Comparison of ENCODE assay signal across 16 cellular contexts in genomic region chr2:118536306-118536705, GRCh38.
DNase-seq lines count a peak whose midpoint lies in the region; ATAC-seq and TF ChIP-seq lines count a peak whose summit lies in the region.
"Had no signal": no experiment of that assay in that cellular context is flagged by ENCODE, and none has a peak within 500 bp of the region (broad histone marks: within the 10 kb centered on the region; RNA-seq: fewer than 3 reads in every experiment).

No MANE protein-coding gene starts in this region.

- 86% methylated on average over 4 of the region's 4 CpGs for WGBS in esophagus muscularis mucosa

- H3K4me1 Mint-ChIP-seq in stimulated activated effector memory CD8-positive, alpha-beta T cell treated with anti-CD3 and anti-CD28 coated beads, Interleukin-12 subunit alpha, Interleukin-12 subunit beta, amount 100 ng/mL, for 72 hours: no peaks in the 10 kb centered on the region

- no peaks in the 10 kb centered on the region for H3K27me3 ChIP-seq in BLaER1 treated with 17β-estradiol and CSF1 and Interleukin-3, amounts not matched to agents 10 nM and 100 nM
- H3K27me3 ChIP-seq in esophagus muscularis mucosa: peaks cover 0 to 6% (median 0%) of the 10 kb centered on the region in 4 donors
- H3K27me3 ChIP-seq: BE2C, BLaER1 had no signal

- no peak overlapping the region for H3K27ac ChIP-seq in BLaER1 treated with 17β-estradiol and CSF1 and Interleukin-3, amounts not matched to agents 10 nM and 100 nM
- no peak overlapping the region for H3K27ac ChIP-seq in esophagus muscularis mucosa (replicated peaks in 1 of 4)
- H3K27ac ChIP-seq: BLaER1, C4-2B had no signal

- H4K20me1 ChIP-seq in BLaER1 treated with 17β-estradiol and CSF1 and Interleukin-3, amounts not matched to agents 10 nM and 100 nM: no peaks in the 10 kb centered on the region
- H4K20me1 ChIP-seq: BLaER1 had no signal

- TF ChIP-seq CTCF in esophagus muscularis mucosa (IDR thresholded peaks at IDR 0.05): no peak

- no peak overlapping the region for H3K9ac ChIP-seq in BLaER1 treated with 17β-estradiol and CSF1 and Interleukin-3, amounts not matched to agents 10 nM and 100 nM
- H3K9ac ChIP-seq: BLaER1 had no signal

- H3K9me3 Mint-ChIP-seq in stimulated activated effector memory CD8-positive, alpha-beta T cell treated with anti-CD3 and anti-CD28 coated beads, Interleukin-12 subunit alpha, Interleukin-12 subunit beta, amount 100 ng/mL, for 72 hours: no peaks in the 10 kb centered on the region
- H3K9me3 Mint-ChIP-seq: CD4-positive, alpha-beta T cell; CD8-positive, alpha-beta T cell had no signal

- H3K36me3 ChIP-seq in BLaER1 treated with 17β-estradiol and CSF1 and Interleukin-3, amounts not matched to agents 10 nM and 100 nM: no peaks in the 10 kb centered on the region
- H3K36me3 ChIP-seq in esophagus muscularis mucosa: no peaks in the 10 kb centered on the region
- H3K36me3 ChIP-seq: BE2C, BLaER1 had no signal

- no peaks in the 10 kb centered on the region for H3K9me3 ChIP-seq in BLaER1 treated with 17β-estradiol and CSF1 and Interleukin-3, amounts not matched to agents 10 nM and 100 nM (replicated peaks in 1 of 11)
- H3K9me3 ChIP-seq in esophagus muscularis mucosa: no peaks in the 10 kb centered on the region
- H3K9me3 ChIP-seq: BE2C, BLaER1, Caco-2 had no signal

- no peak overlapping the region for H3K4me3 Mint-ChIP-seq in stimulated activated effector memory CD8-positive, alpha-beta T cell treated with anti-CD3 and anti-CD28 coated beads, Interleukin-12 subunit alpha, Interleukin-12 subunit beta, amount 100 ng/mL, for 72 hours
- H3K4me3 Mint-ChIP-seq: CD4-positive, alpha-beta T cell; CD8-positive, alpha-beta T cell had no signal

- H3K4me2 ChIP-seq in BLaER1 treated with 17β-estradiol and CSF1 and Interleukin-3, amounts not matched to agents 10 nM and 100 nM: peak overlapping the region in 7 of 11 experiments; percentile 7 to 51 (median 36); a peak in 7 of 22 replicates

- peaks cover 3 to 12% (median 9%) of the 10 kb centered on the region in 10 experiments; a peak in 17 of 20 replicates for H3K4me1 ChIP-seq in BLaER1 treated with 17β-estradiol and CSF1 and Interleukin-3, amounts not matched to agents 10 nM and 100 nM
- no peaks in the 10 kb centered on the region for H3K4me1 ChIP-seq in esophagus muscularis mucosa
- H3K4me1 ChIP-seq: BE2C, Caco-2 had no signal

- no peaks in the 10 kb centered on the region for H3K36me3 Mint-ChIP-seq in stimulated activated effector memory CD8-positive, alpha-beta T cell treated with anti-CD3 and anti-CD28 coated beads, Interleukin-12 subunit alpha, Interleukin-12 subunit beta, amount 100 ng/mL, for 72 hours
- H3K36me3 Mint-ChIP-seq: CD8-positive, alpha-beta T cell had no signal

- intact Hi-C loops in esophagus muscularis mucosa (cut with DNase I): no loop called here

- no peak for TF ChIP-seq EP300 in esophagus muscularis mucosa (IDR thresholded peaks at IDR 0.05)

- no peak for TF ChIP-seq POLR2A in esophagus muscularis mucosa (IDR thresholded peaks at IDR 0.05; ENCODE audit: low read depth)

- DNase-seq in esophagus muscularis mucosa (ENCODE audit: extremely low spot score) (peak; percentile 53), SIG-M5 (lab: John Stamatoyannopoulos, UW) (no peak), NCI-H2227 treated with DMSO at 0.1 percent for 48 hours (lab: John Stamatoyannopoulos, UW) (no peak)
- DNase-seq in stimulated activated effector memory CD8-positive, alpha-beta T cell treated with anti-CD3 and anti-CD28 coated beads, Interleukin-12 subunit alpha, Interleukin-12 subunit beta, amount 100 ng/mL, for 72 hours (ENCODE audit: low spot score in 2 of 2): no peak
- DNase-seq: 8988T; ACHN; BE2C; Caco-2; Calu3; CD4-positive, alpha-beta T cell; CD8-positive, alpha-beta T cell; DMS79 treated with DMSO at 0.1 percent for 48 hours; GF-D8 had no signal

- H3K27ac Mint-ChIP-seq in stimulated activated effector memory CD8-positive, alpha-beta T cell treated with anti-CD3 and anti-CD28 coated beads, Interleukin-12 subunit alpha, Interleukin-12 subunit beta, amount 100 ng/mL, for 72 hours: no peak overlapping the region
- H3K27ac Mint-ChIP-seq: CD4-positive, alpha-beta T cell; CD8-positive, alpha-beta T cell had no signal

- no peak overlapping the region for H3K4me3 ChIP-seq in BLaER1 treated with 17β-estradiol and CSF1 and Interleukin-3, amounts not matched to agents 10 nM and 100 nM
- no peak overlapping the region for H3K4me3 ChIP-seq in esophagus muscularis mucosa
- H3K4me3 ChIP-seq: BLaER1 had no signal

- peak; percentile 21 for ATAC-seq in stimulated activated effector memory CD8-positive, alpha-beta T cell treated with anti-CD3 and anti-CD28 coated beads, Interleukin-12 subunit alpha, Interleukin-12 subunit beta, amount 100 ng/mL, for 72 hours
- ATAC-seq: CD8-positive, alpha-beta T cell had no signal
